In genomic region chr15:43794269-43795037, GRCh38 we compare ENCODE assay signal across 9 cellular contexts. TPM values are rescaled to one million over a fixed set of nuclear protein-coding genes. Genes with fewer than 3 reads are reported as not detected.
A peak's percentile ranks its signal among the peaks of the same experiment; 100 is the strongest.
DNase-seq lines count a peak whose midpoint lies in the region; ATAC-seq and TF ChIP-seq lines count a peak whose summit lies in the region.
"Had no signal": no experiment of that assay in that cellular context is flagged by ENCODE, and none has a peak within 500 bp of the region (broad histone marks: within the 10 kb centered on the region; RNA-seq: fewer than 3 reads in every experiment).

No MANE protein-coding gene starts in this region.

- H3K36me3 Mint-ChIP-seq in activated CD4-positive, alpha-beta T cell treated with anti-CD3 and anti-CD28 coated beads, Interleukin-2, amount 10 ng/mL, durations not matched to agents 7 days and 5 days (ENCODE audit: low read depth), result peaks cover 64% of the 10 kb centered on the region
- peaks cover 63% of the 10 kb centered on the region for H3K36me3 Mint-ChIP-seq in activated CD8-positive, alpha-beta T cell treated with anti-CD3 and anti-CD28 coated beads, Interleukin-2, amount 10 ng/mL, durations not matched to agents 7 days and 5 days (ENCODE audit: low read depth)

- H3K4me1 ChIP-seq in hepatocyte (ENCODE audit: insufficient read depth) (peaks cover 36% of the 10 kb centered on the region), stomach smooth muscle (ENCODE audit: control insufficient read depth, insufficient read depth, low read length) (peaks cover 41% of the 10 kb centered on the region)

- peaks cover 11% of the 10 kb centered on the region for H4K20me1 ChIP-seq in hepatocyte (ENCODE audit: insufficient read depth, poor library complexity, severe bottlenecking)

- no peaks in the 10 kb centered on the region for H3K9me3 Mint-ChIP-seq in activated CD4-positive, alpha-beta T cell treated with anti-CD3 and anti-CD28 coated beads, Interleukin-2, amount 10 ng/mL, durations not matched to agents 7 days and 5 days
- no peaks in the 10 kb centered on the region for H3K9me3 Mint-ChIP-seq in activated CD8-positive, alpha-beta T cell treated with anti-CD3 and anti-CD28 coated beads, Interleukin-2, amount 10 ng/mL, durations not matched to agents 7 days and 5 days (ENCODE audit: insufficient read depth)

- H2AFZ ChIP-seq in hepatocyte, result no peak overlapping the region

- POLR2A ChIA-PET in activated CD4-positive, alpha-beta T cell treated with anti-CD3 and anti-CD28 coated beads, Interleukin-2, amount 10 ng/mL, durations not matched to agents 7 days and 5 days (lab: Charles Lee), result interaction anchor here (0.9 kb wide), 1 partner anchor 30 kb away, joined by 3 read pairs; the partner anchor contains the start of gene MFAP1
- POLR2A ChIA-PET in activated CD8-positive, alpha-beta T cell treated with anti-CD3 and anti-CD28 coated beads, Interleukin-2, amount 10 ng/mL, durations not matched to agents 7 days and 5 days (lab: Charles Lee), result interaction anchor here (2.0 kb wide), 2 partner anchors 30 kb away, joined by 9 to 11 read pairs; partner anchors contain the start of gene MFAP1

- peak overlapping the region; percentile 93 for H3K4me3 Mint-ChIP-seq in activated CD4-positive, alpha-beta T cell treated with anti-CD3 and anti-CD28 coated beads, Interleukin-2, amount 10 ng/mL, durations not matched to agents 7 days and 5 days
- peak overlapping the region; percentile 96 for H3K4me3 Mint-ChIP-seq in activated CD8-positive, alpha-beta T cell treated with anti-CD3 and anti-CD28 coated beads, Interleukin-2, amount 10 ng/mL, durations not matched to agents 7 days and 5 days

- H3K79me2 ChIP-seq in hepatocyte, result peaks cover 36% of the 10 kb centered on the region

- CTCF ChIA-PET in activated CD4-positive, alpha-beta T cell treated with anti-CD3 and anti-CD28 coated beads, Interleukin-2, amount 10 ng/mL, durations not matched to agents 7 days and 5 days (lab: Charles Lee), result interaction anchor here (0.9 to 1.8 kb wide), 4 partner anchors 10 to 49 kb away, joined by 3 to 6 read pairs (median 3); partner anchors contain the start of gene ELL3
- CTCF ChIA-PET in activated CD8-positive, alpha-beta T cell treated with anti-CD3 and anti-CD28 coated beads, Interleukin-2, amount 10 ng/mL, durations not matched to agents 7 days and 5 days (lab: Charles Lee), result interaction anchor here (3.6 kb wide), 1 partner anchor 18 kb away, joined by 17 read pairs; the partner anchor contains the start of gene ELL3

- no peak for ATAC-seq in activated CD8-positive, alpha-beta T cell treated with anti-CD3 and anti-CD28 coated beads, Interleukin-2, amount 10 ng/mL, durations not matched to agents 7 days and 5 days
- no peak for ATAC-seq in GM18511 (IDR thresholded peaks at IDR 0.05; ENCODE audit: unreplicated experiment)

- no peak for TF ChIP-seq CTCF in hepatocyte (IDR thresholded peaks at IDR 0.05; ENCODE audit: poor library complexity)

- H3K4me2 ChIP-seq in hepatocyte, result peak overlapping the region; percentile 90

- H3K9me3 ChIP-seq in hepatocyte (ENCODE audit: low read depth), result no peaks in the 10 kb centered on the region
- H3K9me3 ChIP-seq in stomach smooth muscle (ENCODE audit: control insufficient read depth in 2 of 2, low read length in 2 of 2), result no peaks in the 10 kb centered on the region

- H3K27ac Mint-ChIP-seq in activated CD4-positive, alpha-beta T cell treated with anti-CD3 and anti-CD28 coated beads, Interleukin-2, amount 10 ng/mL, durations not matched to agents 7 days and 5 days, result peak overlapping the region; percentile 98
- peak overlapping the region; percentile 57 for H3K27ac Mint-ChIP-seq in activated CD8-positive, alpha-beta T cell treated with anti-CD3 and anti-CD28 coated beads, Interleukin-2, amount 10 ng/mL, durations not matched to agents 7 days and 5 days

- H3K36me3 ChIP-seq in hepatocyte (replicated peaks; ENCODE audit: insufficient read depth, low read depth) (no peaks in the 10 kb centered on the region), stomach smooth muscle (ENCODE audit: control insufficient read depth in 2 of 2, insufficient read depth in 2 of 2, low read length in 2 of 2) (peaks cover 37 to 44% of the 10 kb centered on the region in 2 donors)

- no peak for DNase-seq in activated CD4-positive, alpha-beta T cell treated with anti-CD3 and anti-CD28 coated beads, Interleukin-2, amount 10 ng/mL, durations not matched to agents 7 days and 5 days
- DNase-seq in activated CD4-positive, alpha-beta T cell treated with anti-CD3 and anti-CD28 coated beads for 48 hours, result no peak
- DNase-seq in activated CD8-positive, alpha-beta T cell treated with anti-CD3 and anti-CD28 coated beads, Interleukin-2, amount 10 ng/mL, durations not matched to agents 7 days and 5 days, result no peak
- DNase-seq in hepatocyte (ENCODE audit: low spot score) (no peak), inferior parietal cortex (ENCODE audit: extremely low spot score) (no peak)
- no peak for DNase-seq in stimulated activated CD4-positive, alpha-beta T cell treated with anti-CD3 and anti-CD28 coated beads, Interleukin-4, amount 100 ng/mL, for 24 hours
- DNase-seq: SHP77 had no signal

- WGBS in hepatocyte (ENCODE audit: low lambda C conversion rate, missing lambda C conversion rate), result 78% methylated on average over 9 of the region's 9 CpGs

- H3K27me3 ChIP-seq in hepatocyte (no peaks in the 10 kb centered on the region), stomach smooth muscle (ENCODE audit: control insufficient read depth in 1 of 2, insufficient read depth in 2 of 2, low read length in 2 of 2) (no peaks in the 10 kb centered on the region)

- H3K9ac ChIP-seq in stomach smooth muscle (ENCODE audit: low read length in 2 of 2), result peak overlapping the region in 1 of 2 donors; percentile 100

- no peaks in the 10 kb centered on the region for H3K9me2 ChIP-seq in hepatocyte (replicated peaks; ENCODE audit: insufficient read depth)

- H3K27ac ChIP-seq in hepatocyte (peak overlapping the region; percentile 96), stomach smooth muscle (ENCODE audit: low read length) (peak overlapping the region; percentile 18)

- no peaks in the 10 kb centered on the region for H3K27me3 Mint-ChIP-seq in activated CD4-positive, alpha-beta T cell treated with anti-CD3 and anti-CD28 coated beads, Interleukin-2, amount 10 ng/mL, durations not matched to agents 7 days and 5 days
- H3K27me3 Mint-ChIP-seq in activated CD8-positive, alpha-beta T cell treated with anti-CD3 and anti-CD28 coated beads, Interleukin-2, amount 10 ng/mL, durations not matched to agents 7 days and 5 days (ENCODE audit: low read depth), result no peaks in the 10 kb centered on the region

- H3K4me3 ChIP-seq in hepatocyte, result no peak overlapping the region
- H3K4me3 ChIP-seq in stomach smooth muscle (ENCODE audit: low read length in 2 of 2), result peak overlapping the region; percentile 32 to 99

- H3K4me1 Mint-ChIP-seq in activated CD4-positive, alpha-beta T cell treated with anti-CD3 and anti-CD28 coated beads, Interleukin-2, amount 10 ng/mL, durations not matched to agents 7 days and 5 days, result peaks cover 59% of the 10 kb centered on the region
- peaks cover 49% of the 10 kb centered on the region for H3K4me1 Mint-ChIP-seq in activated CD8-positive, alpha-beta T cell treated with anti-CD3 and anti-CD28 coated beads, Interleukin-2, amount 10 ng/mL, durations not matched to agents 7 days and 5 days (ENCODE audit: low read depth)

RNA-seq across cellular contexts. Expression of gene SERF2, which starts 2.3 kb away (rescaled TPM):
- 100 to 1,000 TPM; 956 to 981 TPM for total RNA-seq in activated CD4-positive, alpha-beta T cell treated with anti-CD3 and anti-CD28 coated beads, Interleukin-2, amount 10 ng/mL, durations not matched to agents 7 days and 5 days
- total RNA-seq in activated CD8-positive, alpha-beta T cell treated with anti-CD3 and anti-CD28 coated beads, Interleukin-2, amount 10 ng/mL, durations not matched to agents 7 days and 5 days, result 1,000 to 10,000 TPM; 1,025 to 1,042 TPM
- 958 and 1,175 TPM in 2 replicates for total RNA-seq in hepatocyte
- polyA plus RNA-seq in hepatocyte, result 2,443 and 2,578 TPM in 2 replicates

RNA-seq across cellular contexts. Expression of gene SERINC4, which starts 5.6 kb away (rescaled TPM):
- total RNA-seq in activated CD4-positive, alpha-beta T cell treated with anti-CD3 and anti-CD28 coated beads, Interleukin-2, amount 10 ng/mL, durations not matched to agents 7 days and 5 days, result under 1 TPM; 0.37 to 0.50 TPM
- total RNA-seq in activated CD8-positive, alpha-beta T cell treated with anti-CD3 and anti-CD28 coated beads, Interleukin-2, amount 10 ng/mL, durations not matched to agents 7 days and 5 days, result under 1 TPM; 0.21 to 0.39 TPM
- total RNA-seq in hepatocyte, result 0.10 and 0.24 TPM in 2 replicates
- polyA plus RNA-seq in hepatocyte, result not detected in 2 replicates

RNA-seq across cellular contexts. Expression of gene HYPK, which starts 5.9 kb away (rescaled TPM):
- 10 to 100 TPM; 15.0 to 18.1 TPM for total RNA-seq in activated CD4-positive, alpha-beta T cell treated with anti-CD3 and anti-CD28 coated beads, Interleukin-2, amount 10 ng/mL, durations not matched to agents 7 days and 5 days
- 10 to 100 TPM; 15.8 to 19.9 TPM for total RNA-seq in activated CD8-positive, alpha-beta T cell treated with anti-CD3 and anti-CD28 coated beads, Interleukin-2, amount 10 ng/mL, durations not matched to agents 7 days and 5 days
- total RNA-seq in hepatocyte, result 5.8 and 10.4 TPM in 2 replicates
- polyA plus RNA-seq in hepatocyte, result 12.8 and 19.2 TPM in 2 replicates

RNA-seq across cellular contexts. Expression of gene ELL3, which starts 17.7 kb away (rescaled TPM):
- total RNA-seq in activated CD4-positive, alpha-beta T cell treated with anti-CD3 and anti-CD28 coated beads, Interleukin-2, amount 10 ng/mL, durations not matched to agents 7 days and 5 days, result 1 to 10 TPM; 2.5 to 2.9 TPM
- 1 to 10 TPM; 3.1 to 4.4 TPM for total RNA-seq in activated CD8-positive, alpha-beta T cell treated with anti-CD3 and anti-CD28 coated beads, Interleukin-2, amount 10 ng/mL, durations not matched to agents 7 days and 5 days
- total RNA-seq in hepatocyte, result 5.0 and 7.7 TPM in 2 replicates
- 4.5 and 6.4 TPM in 2 replicates for polyA plus RNA-seq in hepatocyte

RNA-seq across cellular contexts. Expression of gene MFAP1, which starts 30.0 kb away (rescaled TPM):
- total RNA-seq in activated CD4-positive, alpha-beta T cell treated with anti-CD3 and anti-CD28 coated beads, Interleukin-2, amount 10 ng/mL, durations not matched to agents 7 days and 5 days, result 10 to 100 TPM; 38.8 to 42.2 TPM
- total RNA-seq in activated CD8-positive, alpha-beta T cell treated with anti-CD3 and anti-CD28 coated beads, Interleukin-2, amount 10 ng/mL, durations not matched to agents 7 days and 5 days, result 10 to 100 TPM; 35.8 to 40.1 TPM
- total RNA-seq in hepatocyte, result 26.9 and 37.8 TPM in 2 replicates
- polyA plus RNA-seq in hepatocyte, result 30.9 and 36.9 TPM in 2 replicates
